20 cellular contexts compared by ENCODE assay signal in the genomic region with DNA sequence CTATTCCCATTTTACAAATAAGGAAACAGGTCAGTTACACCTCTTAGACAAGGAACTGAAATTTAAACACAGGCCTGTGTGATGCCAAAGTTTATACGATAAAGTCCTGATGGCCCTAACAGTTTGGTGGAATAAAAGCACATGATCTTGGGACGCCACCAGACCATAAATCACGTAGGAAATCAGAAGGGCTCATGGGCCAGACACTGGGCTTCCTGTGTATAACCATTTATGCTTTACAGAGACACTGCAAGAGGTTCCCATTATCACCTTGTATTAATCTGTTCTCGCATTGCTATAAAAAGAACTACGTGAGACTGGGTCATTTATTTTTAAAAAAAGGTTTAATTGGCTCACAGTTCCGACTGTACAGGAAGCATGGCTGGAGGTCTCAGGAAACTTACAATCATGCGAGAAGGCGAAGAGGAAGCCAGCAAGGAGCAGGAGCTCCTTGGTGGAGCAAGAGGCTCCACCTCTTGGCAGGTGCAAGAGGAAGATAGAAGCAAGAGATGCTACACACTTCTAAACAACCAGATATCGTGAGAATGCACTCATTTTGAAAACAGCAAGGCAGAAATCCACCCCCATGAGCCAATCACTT.
"Had no signal": no experiment of that assay in that cellular context is flagged by ENCODE, and none has a peak within 500 bp of the region (broad histone marks: within the 10 kb centered on the region; RNA-seq: fewer than 3 reads in every experiment).

No MANE protein-coding gene starts in this region.

- H3K79me2 ChIP-seq: hepatocyte had no signal

- H3K4me1 ChIP-seq: foreskin keratinocyte, transverse colon had no signal

- H3K9me3 Mint-ChIP-seq: endodermal cell had no signal

- H3K4me3 ChIP-seq: hepatocyte, mucosa of descending colon, sigmoid colon, skin epidermis, stomach, thoracic aorta, transverse colon had no signal

- H3K36me3 Mint-ChIP-seq: naive thymus-derived CD8-positive, alpha-beta T cell had no signal

- H3K4me3 Mint-ChIP-seq: endodermal cell; naive thymus-derived CD8-positive, alpha-beta T cell had no signal

- H3K27ac Mint-ChIP-seq: endodermal cell; naive thymus-derived CD8-positive, alpha-beta T cell had no signal

- H3K27me3 ChIP-seq: foreskin keratinocyte, hepatocyte, sigmoid colon, stomach, transverse colon had no signal

- H2AFZ ChIP-seq: hepatocyte had no signal

- H3K9me3 ChIP-seq: mucosa of descending colon, sigmoid colon, thoracic aorta, transverse colon had no signal

- H3K36me3 ChIP-seq: sigmoid colon, stomach, thoracic aorta, transverse colon had no signal

- H3K27ac ChIP-seq: foreskin keratinocyte, hepatocyte, sigmoid colon, skin epidermis, stomach, thoracic aorta, transverse colon had no signal

- H3K4me1 Mint-ChIP-seq: naive thymus-derived CD8-positive, alpha-beta T cell had no signal

- H3K4me2 ChIP-seq: hepatocyte had no signal

- DNase-seq: effector CD4-positive, alpha-beta T cell; endodermal cell; erythroblast; foreskin keratinocyte; kidney; left colon; mammary epithelial cell; mucosa of descending colon; naive thymus-derived CD8-positive, alpha-beta T cell; posterior cingulate gyrus; sigmoid colon; stimulated activated CD4-positive, alpha-beta T cell treated with anti-CD3 and anti-CD28 coated beads, Interleukin-2, amount 100 ng/mL, for 24 hours; stimulated activated CD4-positive, alpha-beta T cell treated with anti-CD3 and anti-CD28 coated beads, Interleukin-4, amount 100 ng/mL, for 4 hours; stimulated activated naive CD4-positive, alpha-beta T cell; stomach; substantia nigra; transverse colon had no signal
